ENCODE assay signal across 8 cellular contexts in genomic region chr1:6440198-6441126, GRCh38. TPM values are rescaled to one million over a fixed set of nuclear protein-coding genes. Genes with fewer than 3 reads are reported as not detected.
A peak's percentile ranks its signal among the peaks of the same experiment; 100 is the strongest.
DNase-seq lines count a peak whose midpoint lies in the region; ATAC-seq, FAIRE-seq and TF ChIP-seq lines count a peak whose summit lies in the region.

No MANE protein-coding gene starts in this region.

- no peak for TF ChIP-seq POLR2A in GM12892 (IDR thresholded peaks at IDR 0.05; ENCODE audit: low read depth, low read length)

- no peak overlapping the region for H3K27ac Mint-ChIP-seq in activated naive CD8-positive, alpha-beta T cell treated with anti-CD3 and anti-CD28 coated beads, Interleukin-2, amount 50 U/mL, for 24 hours

- ATAC-seq in activated naive CD8-positive, alpha-beta T cell treated with anti-CD3 and anti-CD28 coated beads, Interleukin-2, amount 50 U/mL, for 24 hours, result peak; percentile 76
- no peak for ATAC-seq in GM21360 (IDR thresholded peaks at IDR 0.05; ENCODE audit: unreplicated experiment)

- peaks cover 7% of the 10 kb centered on the region for H3K4me1 Mint-ChIP-seq in activated naive CD8-positive, alpha-beta T cell treated with anti-CD3 and anti-CD28 coated beads, Interleukin-2, amount 50 U/mL, for 24 hours

- H3K9me3 ChIP-seq in BE2C (no peaks in the 10 kb centered on the region), HEK293 (ENCODE audit: control insufficient read depth, insufficient read depth, low read depth, low read length) (no peaks in the 10 kb centered on the region)

- no peaks in the 10 kb centered on the region for H3K9me3 Mint-ChIP-seq in activated naive CD8-positive, alpha-beta T cell treated with anti-CD3 and anti-CD28 coated beads, Interleukin-2, amount 50 U/mL, for 24 hours

- CTCF ChIA-PET in HEK293 (lab: Yijun Ruan, JAX), result interaction anchor here (0.6 to 8.7 kb wide), 12 partner anchors 9 to 224 kb away, joined by 3 to 117 read pairs (median 4); partner anchors contain the start of gene HES2

- no peaks in the 10 kb centered on the region for H3K36me3 Mint-ChIP-seq in activated naive CD8-positive, alpha-beta T cell treated with anti-CD3 and anti-CD28 coated beads, Interleukin-2, amount 50 U/mL, for 24 hours (ENCODE audit: low read depth)

- FAIRE-seq in GM12892 (lab: Jason Lieb, UNC), result no peak

- POLR2A ChIA-PET in HEK293 (lab: Yijun Ruan, JAX), result no interaction called here

- no peak overlapping the region for H3K27ac ChIP-seq in HEK293 (ENCODE audit: extremely low read depth, low read depth, low read length)

- H3K36me3 ChIP-seq in BE2C (no peaks in the 10 kb centered on the region), HEK293 (ENCODE audit: control insufficient read depth in 2 of 2, insufficient read depth in 1 of 2, low read length in 2 of 2) (no peaks in the 10 kb centered on the region)

- H3K4me3 Mint-ChIP-seq in activated naive CD8-positive, alpha-beta T cell treated with anti-CD3 and anti-CD28 coated beads, Interleukin-2, amount 50 U/mL, for 24 hours, result no peak overlapping the region

- H3K4me3 ChIP-seq in BE2C (ENCODE audit: low read depth, low read length) (no peak overlapping the region), HEK293 (ENCODE audit: low read depth, low read length) (peak overlapping the region; percentile 38)

- H3K27me3 Mint-ChIP-seq in activated naive CD8-positive, alpha-beta T cell treated with anti-CD3 and anti-CD28 coated beads, Interleukin-2, amount 50 U/mL, for 24 hours, result peaks cover 40% of the 10 kb centered on the region

- H3K27me3 ChIP-seq in BE2C, result no peaks in the 10 kb centered on the region

- TF ChIP-seq CTCF in BE2C (IDR thresholded peaks at IDR 0.05; ENCODE audit: low read depth, low read length) (no peak), HEK293 (tag by site-specific recombination; IDR thresholded peaks at IDR 0.05) (no peak)

- H3K4me1 ChIP-seq in BE2C (no peaks in the 10 kb centered on the region), HEK293 (ENCODE audit: control insufficient read depth, insufficient read depth, low read length) (no peaks in the 10 kb centered on the region)

- peak; percentile 68 for DNase-seq in BE2C
- DNase-seq in T-helper 1 cell, result peak; percentile 61 to 75 (median 66)
- DNase-seq in activated naive CD8-positive, alpha-beta T cell treated with anti-CD3 and anti-CD28 coated beads, Interleukin-2, amount 50 U/mL, for 24 hours, result peak; percentile 77
- peak; percentile 73 for DNase-seq in kidney tubule cell (ENCODE audit: low spot score)
- DNase-seq in stimulated activated CD8-positive, alpha-beta memory T cell treated with anti-CD3 and anti-CD28 coated beads, Interleukin-4, amount 100 ng/mL, for 24 hours (ENCODE audit: low read depth), result peak; percentile 60
- no peak for DNase-seq in GM12892 (ENCODE audit: insufficient read length)

TF ChIP-seq in HEK293, 187 proteins besides CTCF, POLR2A, EP300 and RAD21 (continues in another document):
- TF ChIP-seq SP3 (tag by site-specific recombination; IDR thresholded peaks at IDR 0.05), result peak; percentile 41; the same call in 1 of the 2 replicates
- 0 out of 2 replicates have a peak, but pooled peaks have one; percentile 23 for TF ChIP-seq EGR2 (tag by site-specific recombination; IDR thresholded peaks at IDR 0.05; ENCODE audit: low read depth)
- TF ChIP-seq, protein P1, sequence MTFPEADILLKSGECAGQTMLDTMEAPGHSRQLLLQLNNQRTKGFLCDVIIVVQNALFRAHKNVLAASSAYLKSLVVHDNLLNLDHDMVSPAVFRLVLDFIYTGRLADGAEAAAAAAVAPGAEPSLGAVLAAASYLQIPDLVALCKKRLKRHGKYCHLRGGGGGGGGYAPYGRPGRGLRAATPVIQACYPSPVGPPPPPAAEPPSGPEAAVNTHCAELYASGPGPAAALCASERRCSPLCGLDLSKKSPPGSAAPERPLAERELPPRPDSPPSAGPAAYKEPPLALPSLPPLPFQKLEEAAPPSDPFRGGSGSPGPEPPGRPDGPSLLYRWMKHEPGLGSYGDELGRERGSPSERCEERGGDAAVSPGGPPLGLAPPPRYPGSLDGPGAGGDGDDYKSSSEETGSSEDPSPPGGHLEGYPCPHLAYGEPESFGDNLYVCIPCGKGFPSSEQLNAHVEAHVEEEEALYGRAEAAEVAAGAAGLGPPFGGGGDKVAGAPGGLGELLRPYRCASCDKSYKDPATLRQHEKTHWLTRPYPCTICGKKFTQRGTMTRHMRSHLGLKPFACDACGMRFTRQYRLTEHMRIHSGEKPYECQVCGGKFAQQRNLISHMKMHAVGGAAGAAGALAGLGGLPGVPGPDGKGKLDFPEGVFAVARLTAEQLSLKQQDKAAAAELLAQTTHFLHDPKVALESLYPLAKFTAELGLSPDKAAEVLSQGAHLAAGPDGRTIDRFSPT (tag by site-specific recombination; IDR thresholded peaks at IDR 0.05), result 0 out of 2 replicates have a peak, but pooled peaks have one; percentile 13
- no peak for TF ChIP-seq ZNF777 (tag by site-specific recombination; IDR thresholded peaks at IDR 0.05; ENCODE audit: borderline replicate concordance)
- TF ChIP-seq, protein P2, sequence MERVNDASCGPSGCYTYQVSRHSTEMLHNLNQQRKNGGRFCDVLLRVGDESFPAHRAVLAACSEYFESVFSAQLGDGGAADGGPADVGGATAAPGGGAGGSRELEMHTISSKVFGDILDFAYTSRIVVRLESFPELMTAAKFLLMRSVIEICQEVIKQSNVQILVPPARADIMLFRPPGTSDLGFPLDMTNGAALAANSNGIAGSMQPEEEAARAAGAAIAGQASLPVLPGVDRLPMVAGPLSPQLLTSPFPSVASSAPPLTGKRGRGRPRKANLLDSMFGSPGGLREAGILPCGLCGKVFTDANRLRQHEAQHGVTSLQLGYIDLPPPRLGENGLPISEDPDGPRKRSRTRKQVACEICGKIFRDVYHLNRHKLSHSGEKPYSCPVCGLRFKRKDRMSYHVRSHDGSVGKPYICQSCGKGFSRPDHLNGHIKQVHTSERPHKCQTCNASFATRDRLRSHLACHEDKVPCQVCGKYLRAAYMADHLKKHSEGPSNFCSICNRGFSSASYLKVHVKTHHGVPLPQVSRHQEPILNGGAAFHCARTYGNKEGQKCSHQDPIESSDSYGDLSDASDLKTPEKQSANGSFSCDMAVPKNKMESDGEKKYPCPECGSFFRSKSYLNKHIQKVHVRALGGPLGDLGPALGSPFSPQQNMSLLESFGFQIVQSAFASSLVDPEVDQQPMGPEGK (tag by site-specific recombination; IDR thresholded peaks at IDR 0.05), result peak; percentile 18; the same call in 1 of the 2 replicates
- TF ChIP-seq GLIS1 (tag by site-specific recombination; IDR thresholded peaks at IDR 0.05), result peak; percentile 43
- TF ChIP-seq, protein P3, sequence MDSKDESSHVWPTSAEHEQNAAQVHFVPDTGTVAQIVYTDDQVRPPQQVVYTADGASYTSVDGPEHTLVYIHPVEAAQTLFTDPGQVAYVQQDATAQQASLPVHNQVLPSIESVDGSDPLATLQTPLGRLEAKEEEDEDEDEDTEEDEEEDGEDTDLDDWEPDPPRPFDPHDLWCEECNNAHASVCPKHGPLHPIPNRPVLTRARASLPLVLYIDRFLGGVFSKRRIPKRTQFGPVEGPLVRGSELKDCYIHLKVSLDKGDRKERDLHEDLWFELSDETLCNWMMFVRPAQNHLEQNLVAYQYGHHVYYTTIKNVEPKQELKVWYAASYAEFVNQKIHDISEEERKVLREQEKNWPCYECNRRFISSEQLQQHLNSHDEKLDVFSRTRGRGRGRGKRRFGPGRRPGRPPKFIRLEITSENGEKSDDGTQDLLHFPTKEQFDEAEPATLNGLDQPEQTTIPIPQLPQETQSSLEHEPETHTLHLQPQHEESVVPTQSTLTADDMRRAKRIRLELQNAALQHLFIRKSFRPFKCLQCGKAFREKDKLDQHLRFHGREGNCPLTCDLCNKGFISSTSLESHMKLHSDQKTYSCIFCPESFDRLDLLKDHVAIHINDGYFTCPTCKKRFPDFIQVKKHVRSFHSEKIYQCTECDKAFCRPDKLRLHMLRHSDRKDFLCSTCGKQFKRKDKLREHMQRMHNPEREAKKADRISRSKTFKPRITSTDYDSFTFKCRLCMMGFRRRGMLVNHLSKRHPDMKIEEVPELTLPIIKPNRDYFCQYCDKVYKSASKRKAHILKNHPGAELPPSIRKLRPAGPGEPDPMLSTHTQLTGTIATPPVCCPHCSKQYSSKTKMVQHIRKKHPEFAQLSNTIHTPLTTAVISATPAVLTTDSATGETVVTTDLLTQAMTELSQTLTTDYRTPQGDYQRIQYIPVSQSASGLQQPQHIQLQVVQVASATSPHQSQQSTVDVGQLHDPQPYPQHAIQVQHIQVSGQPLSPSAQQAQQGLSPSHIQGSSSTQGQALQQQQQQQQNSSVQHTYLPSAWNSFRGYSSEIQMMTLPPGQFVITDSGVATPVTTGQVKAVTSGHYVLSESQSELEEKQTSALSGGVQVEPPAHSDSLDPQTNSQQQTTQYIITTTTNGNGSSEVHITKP (tag by site-specific recombination; IDR thresholded peaks at IDR 0.05), result peak; percentile 47; the same call in 1 of the 2 replicates
- no peak for TF ChIP-seq ZNF239 (tag by site-specific recombination; IDR thresholded peaks at IDR 0.05)
- TF ChIP-seq ZFHX2 (tag by site-specific recombination; conservative IDR thresholded peaks at IDR 0.05), result peak; percentile 60
- peak; percentile 44; the same call in 1 of the 2 replicates for TF ChIP-seq PBX3 (CRISPR knock-in tag; IDR thresholded peaks at IDR 0.05)

RNA-seq across cellular contexts. Expression of gene ESPN, which starts 15.9 kb away (rescaled TPM):
- not detected for polyA plus RNA-seq in BE2C (2012; ENCODE audit: insufficient read depth, insufficient read length, low read depth)
- polyA plus RNA-seq in GM12892 (2012; ENCODE audit: missing spikeins), result not detected

RNA-seq across cellular contexts. Expression of gene HES2, which starts 20.7 kb away (rescaled TPM):
- not detected for polyA plus RNA-seq in BE2C (2012; ENCODE audit: insufficient read depth, insufficient read length, low read depth)
- 0.57 TPM for polyA plus RNA-seq in GM12892 (2012; ENCODE audit: missing spikeins)

RNA-seq across cellular contexts. Expression of gene TNFRSF25, which starts 25.5 kb away (rescaled TPM):
- polyA plus RNA-seq in BE2C (2012; ENCODE audit: insufficient read depth, insufficient read length, low read depth), result 6.8 TPM
- polyA plus RNA-seq in GM12892 (2012; ENCODE audit: missing spikeins), result not detected

RNA-seq across cellular contexts. Expression of gene ACOT7, which starts 46.9 kb away (rescaled TPM):
- 143 TPM for polyA plus RNA-seq in BE2C (2012; ENCODE audit: insufficient read depth, insufficient read length, low read depth)
- 46.6 TPM for polyA plus RNA-seq in GM12892 (2012; ENCODE audit: missing spikeins)

RNA-seq across cellular contexts. Expression of gene PLEKHG5, which starts 51.0 kb away (rescaled TPM):
- 14.3 TPM for polyA plus RNA-seq in BE2C (2012; ENCODE audit: insufficient read depth, insufficient read length, low read depth)
- polyA plus RNA-seq in GM12892 (2012; ENCODE audit: missing spikeins), result 0.11 TPM
